ENCODE assay signal across 14 cellular contexts in genomic region chr14:35295845-35296161, GRCh38. TPM values are rescaled to one million over a fixed set of nuclear protein-coding genes. Genes with fewer than 3 reads are reported as not detected.
DNase-seq lines count a peak whose midpoint lies in the region; FAIRE-seq and TF ChIP-seq lines count a peak whose summit lies in the region.
"Had no signal": no experiment of that assay in that cellular context is flagged by ENCODE, and none has a peak within 500 bp of the region (broad histone marks: within the 10 kb centered on the region; RNA-seq: fewer than 3 reads in every experiment).

No MANE protein-coding gene starts in this region.

- intact Hi-C loops in OCI-LY7 (cut with micrococcal nuclease; ENCODE audit: unreplicated experiment), result no loop called here
- intact Hi-C loops in dendritic cell treated with granulocyte-macrophage colony-stimulating factor and Interleukin-4, amounts not matched to agents 40 ng/mL and 50 ng/mL, for 4 days (cut with micrococcal nuclease), result loop anchor here (2.0 to 10.0 kb wide), 2 partner anchors 49 to 109 kb away; partner anchors contain the start of gene NFKBIA

- POLR2A ChIA-PET in OCI-LY7 (lab: Charles Lee), result interaction anchor here (0.5 to 5.7 kb wide), 5 partner anchors 9 to 218 kb away, joined by 3 to 37 read pairs (median 3); partner anchors contain the start of gene NFKBIA

- H3K36me3 ChIP-seq in OCI-LY7 (ENCODE audit: insufficient read depth, low read length), result peaks cover 68% of the 10 kb centered on the region
- no peaks in the 10 kb centered on the region for H3K36me3 ChIP-seq in small intestine (ENCODE audit: control insufficient read depth in 2 of 2, insufficient read depth in 2 of 2, low read length in 2 of 2)
- H3K36me3 ChIP-seq: thyroid gland had no signal

- BruUV-seq in OCI-LY7 (replicated peaks; lab: Mats Ljungman, UMichigan), result no TSS peak

- H3K9me3 ChIP-seq in OCI-LY7 (ENCODE audit: low read length) (no peaks in the 10 kb centered on the region), small intestine (ENCODE audit: control insufficient read depth, low read depth) (no peaks in the 10 kb centered on the region)
- H3K9me3 ChIP-seq: thyroid gland had no signal

- H3K4me3 Mint-ChIP-seq in activated T-cell treated with anti-CD3 and anti-CD28 coated beads, Interleukin-2, amount 50 U/mL, for 24 hours, result peak overlapping the region; percentile 51
- H3K4me3 Mint-ChIP-seq in dendritic cell treated with granulocyte-macrophage colony-stimulating factor and Interleukin-4, amounts not matched to agents 40 ng/mL and 50 ng/mL, for 4 days, result no peak overlapping the region

- H3K27me3 ChIP-seq in small intestine (ENCODE audit: control insufficient read depth in 2 of 2, insufficient read depth in 2 of 2, low read length in 2 of 2), result no peaks in the 10 kb centered on the region
- H3K27me3 ChIP-seq: thyroid gland had no signal

- H3K9me2 ChIP-seq in OCI-LY7 (ENCODE audit: insufficient read depth, low read length), result no peaks in the 10 kb centered on the region

- H2AFZ ChIP-seq in OCI-LY7 (ENCODE audit: low read length), result no peak overlapping the region

- H3K27ac ChIP-seq in OCI-LY7 (ENCODE audit: low read depth, low read length, poor library complexity, severe bottlenecking) (no peak overlapping the region), small intestine (ENCODE audit: low read depth in 1 of 2, low read length in 1 of 2) (peak overlapping the region; percentile 14)
- H3K27ac ChIP-seq: thyroid gland had no signal

- H3K4me1 ChIP-seq in OCI-LY7 (ENCODE audit: insufficient read depth, low read length, poor library complexity, severe bottlenecking) (peaks cover 61% of the 10 kb centered on the region), small intestine (ENCODE audit: control insufficient read depth in 2 of 2, insufficient read depth in 1 of 2, low read depth in 1 of 2, low read length in 1 of 2) (peaks cover 3 to 11% of the 10 kb centered on the region in 2 donors)

- FAIRE-seq in small intestine (lab: Jason Lieb, UNC) (no peak), RCC 7860 (lab: Jason Lieb, UNC) (no peak)
- FAIRE-seq: endothelial cell of umbilical vein had no signal

- peaks cover 35% of the 10 kb centered on the region for H4K20me1 ChIP-seq in OCI-LY7 (ENCODE audit: insufficient read depth, low read length)

- TF ChIP-seq CTCF in OCI-LY7 (conservative IDR thresholded peaks at IDR 0.05; ENCODE audit: low read length), result no peak

- H3K79me2 ChIP-seq in OCI-LY7 (ENCODE audit: insufficient read depth, low read depth, low read length), result peaks cover 85% of the 10 kb centered on the region

- peak overlapping the region; percentile 86 for H3K4me2 ChIP-seq in OCI-LY7 (ENCODE audit: low read length)

- no peak for DNase-seq in activated T-cell treated with anti-CD3 and anti-CD28 coated beads, Interleukin-2, amount 50 U/mL, for 24 hours
- no peak for DNase-seq in activated T-cell treated with anti-CD3 and anti-CD28 coated beads, Interleukin-2, amount 50 U/mL, for 48 hours
- no peak for DNase-seq in OCI-LY7 (ENCODE audit: low spot score)
- DNase-seq in small intestine, result no peak
- DNase-seq in NK-92 (lab: John Stamatoyannopoulos, UW; ENCODE audit: unreplicated experiment), result no peak
- no peak for DNase-seq in RCC 7860 (ENCODE audit: low spot score)
- no peak for DNase-seq in amniotic stem cell (lab: John Stamatoyannopoulos, UW)
- DNase-seq: activated CD4-positive, CD25-positive, alpha-beta regulatory T cell treated with anti-CD3 and anti-CD28 coated beads, Interleukin-2, amount 50 U/mL, for 72 hours; anterior cingulate cortex; NCI-H1092; right cardiac atrium; thyroid gland had no signal

- WGBS in small intestine, 3 donors, result 80 to 85% (median 83%) methylated on average over 1 of the region's 1 CpG

- H3K36me3 Mint-ChIP-seq in activated T-cell treated with anti-CD3 and anti-CD28 coated beads, Interleukin-2, amount 50 U/mL, for 24 hours (ENCODE audit: low read depth), result peaks cover 72% of the 10 kb centered on the region
- H3K36me3 Mint-ChIP-seq in dendritic cell treated with granulocyte-macrophage colony-stimulating factor and Interleukin-4, amounts not matched to agents 40 ng/mL and 50 ng/mL, for 4 days (ENCODE audit: low read depth), result peaks cover 24% of the 10 kb centered on the region

- CTCF ChIA-PET in OCI-LY7 (lab: Charles Lee; ENCODE audit: unreplicated experiment), result no interaction called here

- no peaks in the 10 kb centered on the region for H3K27me3 Mint-ChIP-seq in activated T-cell treated with anti-CD3 and anti-CD28 coated beads, Interleukin-2, amount 50 U/mL, for 24 hours
- H3K27me3 Mint-ChIP-seq in dendritic cell treated with granulocyte-macrophage colony-stimulating factor and Interleukin-4, amounts not matched to agents 40 ng/mL and 50 ng/mL, for 4 days, result no peaks in the 10 kb centered on the region

- H3K9me3 Mint-ChIP-seq in activated T-cell treated with anti-CD3 and anti-CD28 coated beads, Interleukin-2, amount 50 U/mL, for 24 hours, result no peaks in the 10 kb centered on the region
- H3K9me3 Mint-ChIP-seq in dendritic cell treated with granulocyte-macrophage colony-stimulating factor and Interleukin-4, amounts not matched to agents 40 ng/mL and 50 ng/mL, for 4 days, result no peaks in the 10 kb centered on the region

- H3K4me3 ChIP-seq in OCI-LY7 (ENCODE audit: low read depth, low read length, poor library complexity, severe bottlenecking) (peak overlapping the region; percentile 96), small intestine (ENCODE audit: low read depth in 1 of 2, low read length in 2 of 2) (no peak overlapping the region)
- H3K4me3 ChIP-seq: thyroid gland had no signal

- H3K4me1 Mint-ChIP-seq in activated T-cell treated with anti-CD3 and anti-CD28 coated beads, Interleukin-2, amount 50 U/mL, for 24 hours (ENCODE audit: low read depth), result peaks cover 63% of the 10 kb centered on the region
- H3K4me1 Mint-ChIP-seq in dendritic cell treated with granulocyte-macrophage colony-stimulating factor and Interleukin-4, amounts not matched to agents 40 ng/mL and 50 ng/mL, for 4 days (ENCODE audit: low read depth), result peaks cover 57% of the 10 kb centered on the region

- peak overlapping the region; percentile 69 for H3K27ac Mint-ChIP-seq in activated T-cell treated with anti-CD3 and anti-CD28 coated beads, Interleukin-2, amount 50 U/mL, for 24 hours
- peak overlapping the region; percentile 41 for H3K27ac Mint-ChIP-seq in dendritic cell treated with granulocyte-macrophage colony-stimulating factor and Interleukin-4, amounts not matched to agents 40 ng/mL and 50 ng/mL, for 4 days

RNA-seq across cellular contexts. Expression of gene PSMA6, which starts 3.6 kb away (rescaled TPM):
- total RNA-seq in OCI-LY7 (2014; rRNA removed; shearing (Covaris generic)), result 208 and 216 TPM in 2 replicates
- total RNA-seq in OCI-LY7 (2022), result 249 and 267 TPM in 2 replicates
- polyA plus RNA-seq in small intestine, result 100 to 1,000 TPM; 260 to 288 (median 272) TPM
